Comparison of ENCODE assay signal across 19 cellular contexts in the genomic region with DNA sequence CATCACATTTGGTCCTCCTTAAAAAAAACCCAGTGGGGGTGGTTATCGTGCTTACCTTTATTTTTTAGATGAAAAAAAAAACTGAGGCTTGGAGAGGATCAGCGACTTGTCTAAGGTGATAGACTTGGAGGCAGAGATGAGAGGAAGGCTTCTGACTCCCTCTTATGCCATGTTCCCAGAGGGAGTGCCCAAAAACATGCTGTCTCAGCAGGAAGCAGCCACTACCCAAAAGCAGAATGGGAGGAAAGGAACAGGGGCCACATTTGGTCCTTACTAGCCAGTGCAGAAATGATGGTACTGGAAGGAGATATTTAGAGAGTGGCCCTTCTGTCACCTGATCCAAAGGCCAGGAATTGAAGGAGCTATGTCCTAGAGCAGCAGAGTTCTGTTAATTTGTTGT.
DNase-seq lines count a peak whose midpoint lies in the region; ATAC-seq, FAIRE-seq and TF ChIP-seq lines count a peak whose summit lies in the region.
"Had no signal": no experiment of that assay in that cellular context is flagged by ENCODE, and none has a peak within 500 bp of the region (broad histone marks: within the 10 kb centered on the region; RNA-seq: fewer than 3 reads in every experiment).

No MANE protein-coding gene starts in this region.

- H3K4me1 Mint-ChIP-seq in CD4-positive, CD25-positive, alpha-beta regulatory T cell = peaks cover 27 to 55% (median 44%) of the 10 kb centered on the region in 4 donors

- no peaks in the 10 kb centered on the region for H3F3A ChIP-seq in OCI-LY1 (ENCODE audit: insufficient read depth, low read length)

- 22% methylated on average over 2 of the region's 2 CpGs for WGBS in A549 (ENCODE audit: missing lambda C conversion rate)
- 89% methylated on average over 2 of the region's 2 CpGs for whole genome bisulfite sequencing in prostate gland

- H3K79me2 ChIP-seq in OCI-LY1 (ENCODE audit: insufficient read depth, low read length) = no peaks in the 10 kb centered on the region

- TF ChIP-seq CTCF in A549 (IDR thresholded peaks at IDR 0.05) = no peak
- TF ChIP-seq CTCF in OCI-LY1 (IDR thresholded peaks at IDR 0.05; ENCODE audit: low read length) = no peak
- no peak for TF ChIP-seq CTCF in prostate gland (IDR thresholded peaks at IDR 0.05)

- POLR2A ChIA-PET in A549 (lab: Yijun Ruan, JAX) = no interaction called here

- TF ChIP-seq EP300 in A549 (IDR thresholded peaks at IDR 0.05) = no peak

- FAIRE-seq in A549 (lab: Jason Lieb, UNC) = no peak
- FAIRE-seq: D721Med, pancreas had no signal

- no peaks in the 10 kb centered on the region for H3K36me3 ChIP-seq in CD4-positive, CD25-positive, alpha-beta regulatory T cell (ENCODE audit: control insufficient read depth, insufficient read depth, low read length)
- no peaks in the 10 kb centered on the region for H3K36me3 ChIP-seq in OCI-LY1 (ENCODE audit: insufficient read depth, low read length)
- no peaks in the 10 kb centered on the region for H3K36me3 ChIP-seq in effector memory CD4-positive, alpha-beta T cell (ENCODE audit: control insufficient read depth, insufficient read depth, low read length)
- H3K36me3 ChIP-seq in prostate gland = no peaks in the 10 kb centered on the region
- H3K36me3 ChIP-seq: pancreas, vagina had no signal

- H3K27me3 Mint-ChIP-seq in CD4-positive, CD25-positive, alpha-beta regulatory T cell = no peaks in the 10 kb centered on the region

- peaks cover 0 to 3% (median 0%) of the 10 kb centered on the region in 7 donors for H3K9me3 Mint-ChIP-seq in CD4-positive, CD25-positive, alpha-beta regulatory T cell

- no peaks in the 10 kb centered on the region for H4K20me1 ChIP-seq in OCI-LY1 (ENCODE audit: insufficient read depth, low read length)

- no peak overlapping the region for H3K9ac ChIP-seq in OCI-LY1 (ENCODE audit: low read length)

- H3K9me2 ChIP-seq in OCI-LY1 (ENCODE audit: low read depth, low read length) = no peaks in the 10 kb centered on the region

- CTCF ChIA-PET in A549 (lab: Yijun Ruan, JAX) = interaction anchor here (0.7 to 0.9 kb wide), 2 partner anchors 14 to 25 kb away, joined by 3 read pairs; no protein-coding TSS in a partner anchor

- TF ChIP-seq RAD21 in A549 (conservative IDR thresholded peaks at IDR 0.05 in 1 of 2, IDR thresholded peaks at IDR 0.05 in 1 of 2) = no peak

- no peak overlapping the region for H2AFZ ChIP-seq in OCI-LY1 (ENCODE audit: low read length)

- no peak for ATAC-seq in A549
- no peak for ATAC-seq in CD4-positive, CD25-positive, alpha-beta regulatory T cell (ENCODE audit: low read depth in 2 of 2)
- no peak for ATAC-seq in HG03460 (IDR thresholded peaks at IDR 0.05; ENCODE audit: unreplicated experiment)
- ATAC-seq: left ventricle myocardium superior, pancreas had no signal

- H3K9me3 ChIP-seq in A549 (no peaks in the 10 kb centered on the region), OCI-LY1 (ENCODE audit: low read length) (no peaks in the 10 kb centered on the region), prostate gland (no peaks in the 10 kb centered on the region)
- H3K9me3 ChIP-seq in CD4-positive, CD25-positive, alpha-beta regulatory T cell (ENCODE audit: control insufficient read depth in 2 of 2, low read length in 2 of 2) = no peaks in the 10 kb centered on the region
- H3K9me3 ChIP-seq in effector memory CD4-positive, alpha-beta T cell (ENCODE audit: control insufficient read depth, low read length) = no peaks in the 10 kb centered on the region
- H3K9me3 ChIP-seq: pancreas, vagina had no signal

- H3K4me3 Mint-ChIP-seq in CD4-positive, CD25-positive, alpha-beta regulatory T cell = peak overlapping the region; percentile 16 to 83 (median 78)

- H3K4me2 ChIP-seq in A549 (no peak overlapping the region), OCI-LY1 (ENCODE audit: low read length) (0 out of 2 replicates have a peak overlapping the region, but pooled peaks have one; percentile 34)

- intact Hi-C loops in prostate gland (cut with DNase I) = no loop called here

- no peaks in the 10 kb centered on the region for H3K4me1 ChIP-seq in A549
- peaks cover 35% of the 10 kb centered on the region for H3K4me1 ChIP-seq in CD4-positive, CD25-positive, alpha-beta regulatory T cell (ENCODE audit: control insufficient read depth, insufficient read depth, low read length, poor library complexity, severe bottlenecking)
- H3K4me1 ChIP-seq in OCI-LY1 (ENCODE audit: insufficient read depth, low read length, severe bottlenecking) = peaks cover 28% of the 10 kb centered on the region
- H3K4me1 ChIP-seq in effector memory CD4-positive, alpha-beta T cell (ENCODE audit: control insufficient read depth, insufficient read depth, low read length, poor library complexity, severe bottlenecking) = peaks cover 13% of the 10 kb centered on the region
- no peaks in the 10 kb centered on the region for H3K4me1 ChIP-seq in prostate gland (replicated peaks)
- H3K4me1 ChIP-seq: pancreas had no signal

- no peaks in the 10 kb centered on the region for H3K27me3 ChIP-seq in CD4-positive, CD25-positive, alpha-beta regulatory T cell (ENCODE audit: control insufficient read depth, insufficient read depth, low read length)
- H3K27me3 ChIP-seq in OCI-LY1 (ENCODE audit: insufficient read depth, low read length) (no peaks in the 10 kb centered on the region), prostate gland (replicated peaks; ENCODE audit: insufficient read depth) (no peaks in the 10 kb centered on the region)
- no peaks in the 10 kb centered on the region for H3K27me3 ChIP-seq in effector memory CD4-positive, alpha-beta T cell (replicated peaks; ENCODE audit: control insufficient read depth, insufficient read depth, low read length, poor library complexity, severe bottlenecking)
- H3K27me3 ChIP-seq: pancreas, vagina had no signal

- H3K27ac Mint-ChIP-seq in CD4-positive, CD25-positive, alpha-beta regulatory T cell = peak overlapping the region; percentile 85 to 94 (median 91)

- H3K27ac ChIP-seq in A549 = no peak overlapping the region
- peak overlapping the region; percentile 72 for H3K27ac ChIP-seq in CD4-positive, CD25-positive, alpha-beta regulatory T cell (ENCODE audit: insufficient read depth, low read length, poor library complexity, severe bottlenecking)
- no peak overlapping the region for H3K27ac ChIP-seq in OCI-LY1 (ENCODE audit: low read depth, low read length, poor library complexity, severe bottlenecking)
- H3K27ac ChIP-seq in effector memory CD4-positive, alpha-beta T cell (ENCODE audit: insufficient read depth, low read length, poor library complexity, severe bottlenecking) = peak overlapping the region; percentile 1
- H3K27ac ChIP-seq in prostate gland = no peak overlapping the region
- H3K27ac ChIP-seq: pancreas, vagina had no signal

- H3K36me3 Mint-ChIP-seq in CD4-positive, CD25-positive, alpha-beta regulatory T cell = no peaks in the 10 kb centered on the region

- no peak for TF ChIP-seq POLR2A in A549 (IDR thresholded peaks at IDR 0.05; ENCODE audit: low read length)
- TF ChIP-seq POLR2A in prostate gland (IDR thresholded peaks at IDR 0.05) = no peak

- no peak overlapping the region for H3K4me3 ChIP-seq in A549
- H3K4me3 ChIP-seq in CD4-positive, CD25-positive, alpha-beta regulatory T cell (ENCODE audit: low read depth, low read length) = peak overlapping the region; percentile 83
- no peak overlapping the region for H3K4me3 ChIP-seq in OCI-LY1 (ENCODE audit: low read depth, low read length, poor library complexity, severe bottlenecking)
- no peak overlapping the region for H3K4me3 ChIP-seq in effector memory CD4-positive, alpha-beta T cell (ENCODE audit: insufficient read depth, low read depth, low read length, poor library complexity, severe bottlenecking)
- H3K4me3 ChIP-seq in prostate gland = no peak overlapping the region
- H3K4me3 ChIP-seq: pancreas, vagina had no signal

- DNase-seq in A549 (ENCODE audit: low read depth in 1 of 2, low spot score in 1 of 2) (no peak), NCI-H1436 treated with DMSO at 0.1 percent for 48 hours (lab: John Stamatoyannopoulos, UW) (no peak), prostate gland (ENCODE audit: low spot score) (no peak)
- no peak for DNase-seq in CD4-positive, CD25-positive, alpha-beta regulatory T cell
- DNase-seq in effector memory CD4-positive, alpha-beta T cell = no peak
- DNase-seq: caudate nucleus; effector CD8-positive, alpha-beta T cell; glutamatergic neuron; left ventricle myocardium superior; NCI-H1105 treated with DMSO at 0.1 percent for 48 hours; NCI-H69; pancreas; SIG-M5; stimulated activated CD4-positive, alpha-beta T cell treated with anti-CD3 and anti-CD28 coated beads, Interleukin-2, amount 100 ng/mL, for 24 hours; substantia nigra had no signal

TF ChIP-seq in A549, 52 proteins besides CTCF, POLR2A, EP300 and RAD21:
- TF ChIP-seq MAFK (IDR thresholded peaks at IDR 0.05; ENCODE audit: partially characterized antibody) (peak; percentile 51), EHF (CRISPR knock-in tag; IDR thresholded peaks at IDR 0.05) (no peak)

Comparison
In these comparisons a context has a peak if more than half of its experiments do, and no peak if none do; other contexts are left out.
1. H3K27ac ChIP-seq: peak in CD4-positive, CD25-positive, alpha-beta regulatory T cell (single experiment) and effector memory CD4-positive, alpha-beta T cell (single experiment); none in A549 (0 of 2), OCI-LY1 (single experiment) and prostate gland (0 of 2).